In genomic region chr11:133784359-133784758, GRCh38 we compare ENCODE assay signal across 26 cellular contexts.
"Had no signal": no experiment of that assay in that cellular context is flagged by ENCODE, and none has a peak within 500 bp of the region (broad histone marks: within the 10 kb centered on the region; RNA-seq: fewer than 3 reads in every experiment).

No MANE protein-coding gene starts in this region.

- H3K9me3 Mint-ChIP-seq: stimulated activated effector memory CD8-positive, alpha-beta T cell treated with anti-CD3 and anti-CD28 coated beads, Interleukin-12 subunit alpha, Interleukin-12 subunit beta, amount 100 ng/mL, for 72 hours had no signal

- H3K4me3 ChIP-seq: ovary, psoas muscle, right lobe of liver, sigmoid colon, stomach, tibial artery, transverse colon, upper lobe of left lung, vagina had no signal

- H3K36me3 ChIP-seq: ovary, right lobe of liver, sigmoid colon, stomach, tibial artery, transverse colon, upper lobe of left lung, vagina had no signal

- H3K27ac Mint-ChIP-seq: naive B cell; naive thymus-derived CD8-positive, alpha-beta T cell; natural killer cell treated with Interleukin-12 subunit alpha and Interleukin-12 subunit beta and Interleukin-15 and Interleukin-18, amount 100 ng/mL, for 72 hours; progenitor cell of endocrine pancreas; stimulated activated effector memory CD8-positive, alpha-beta T cell treated with anti-CD3 and anti-CD28 coated beads, Interleukin-12 subunit alpha, Interleukin-12 subunit beta, amount 100 ng/mL, for 72 hours; stimulated activated naive B cell treated with anti-CD40 and anti-IgM and Interleukin-4, amounts not matched to agents 10 μg/mL and 1 μg/mL and 100 μg/mL, for 72 hours had no signal

- H2AFZ ChIP-seq: parathyroid adenoma had no signal

- H3K27me3 ChIP-seq: ovary, upper lobe of left lung, vagina had no signal

- H3K4me3 Mint-ChIP-seq: naive B cell; naive thymus-derived CD8-positive, alpha-beta T cell; natural killer cell treated with Interleukin-12 subunit alpha and Interleukin-12 subunit beta and Interleukin-15 and Interleukin-18, amount 100 ng/mL, for 72 hours; nephron progenitor cell; neural crest cell; stimulated activated effector memory CD8-positive, alpha-beta T cell treated with anti-CD3 and anti-CD28 coated beads, Interleukin-12 subunit alpha, Interleukin-12 subunit beta, amount 100 ng/mL, for 72 hours; stimulated activated naive B cell treated with anti-CD40 and anti-IgM and Interleukin-4, amounts not matched to agents 10 μg/mL and 1 μg/mL and 100 μg/mL, for 72 hours had no signal

- H3K4me1 Mint-ChIP-seq: naive B cell, neural crest cell had no signal

- H3K27ac ChIP-seq: ovary, parathyroid adenoma, psoas muscle, right lobe of liver, sigmoid colon, stomach, tibial artery, transverse colon, upper lobe of left lung, vagina had no signal

- DNase-seq: naive B cell; naive thymus-derived CD8-positive, alpha-beta T cell; nephron progenitor cell; occipital lobe; ovary; psoas muscle; right cardiac atrium; right lobe of liver; sigmoid colon; small intestine; stimulated activated CD4-positive, alpha-beta T cell treated with anti-CD3 and anti-CD28 coated beads, Interleukin-15, amount 100 ng/mL, for 24 hours; stimulated activated CD4-positive, alpha-beta T cell treated with anti-CD3 and anti-CD28 coated beads, Interleukin-2, amount 100 ng/mL, for 24 hours; stimulated activated CD4-positive, alpha-beta T cell treated with anti-CD3 and anti-CD28 coated beads, Interleukin-2, amount 100 ng/mL, for 48 hours; stimulated activated CD4-positive, alpha-beta T cell treated with anti-CD3 and anti-CD28 coated beads, Interleukin-4, amount 100 ng/mL, for 24 hours; stimulated activated naive B cell treated with anti-CD40 and anti-IgM and Interleukin-4, amounts not matched to agents 10 μg/mL and 1 μg/mL and 100 μg/mL, for 72 hours; stimulated activated naive CD4-positive, alpha-beta T cell treated with Interleukin-2 at 50 U/mL for 16 hours; stomach; tibial artery; transverse colon had no signal

- H3K9me3 ChIP-seq: ovary, psoas muscle, right lobe of liver, sigmoid colon, transverse colon, upper lobe of left lung, vagina had no signal

- H3K79me2 ChIP-seq: parathyroid adenoma had no signal

- H3K36me3 Mint-ChIP-seq: natural killer cell treated with Interleukin-12 subunit alpha and Interleukin-12 subunit beta and Interleukin-15 and Interleukin-18, amount 100 ng/mL, for 72 hours; stimulated activated effector memory CD8-positive, alpha-beta T cell treated with anti-CD3 and anti-CD28 coated beads, Interleukin-12 subunit alpha, Interleukin-12 subunit beta, amount 100 ng/mL, for 72 hours; stimulated activated naive B cell treated with anti-CD40 and anti-IgM and Interleukin-4, amounts not matched to agents 10 μg/mL and 1 μg/mL and 100 μg/mL, for 72 hours had no signal

- H3K4me1 ChIP-seq: parathyroid adenoma, psoas muscle, right lobe of liver, tibial artery, transverse colon had no signal

- H3K9ac ChIP-seq: parathyroid adenoma had no signal
